In the genomic region with DNA sequence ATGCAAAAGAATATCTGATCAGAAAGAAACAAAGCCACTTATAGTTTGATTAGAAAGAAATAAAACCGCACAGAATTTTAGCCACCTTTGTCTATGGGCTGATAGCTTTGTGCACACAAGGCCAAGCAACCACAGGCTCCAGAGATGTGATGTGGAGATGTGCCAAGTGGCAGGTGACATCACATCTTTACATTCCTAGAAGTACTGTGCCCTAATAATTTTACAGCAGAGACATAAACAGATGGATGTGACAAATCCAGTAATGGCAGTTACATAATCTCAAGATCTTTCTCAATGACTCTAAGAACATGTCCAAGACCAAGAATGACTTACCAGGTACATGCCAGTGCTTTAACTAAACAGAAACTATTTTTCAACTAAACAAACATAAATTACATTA, we compare ENCODE assay signal across 1 cellular context.
TF ChIP-seq lines count a peak whose summit lies in the region.

No MANE protein-coding gene starts in this region.

TF ChIP-seq in IMR-90, 13 proteins besides CTCF, POLR2A, EP300 and RAD21 (continued from another document):
- TF ChIP-seq, protein P1, sequence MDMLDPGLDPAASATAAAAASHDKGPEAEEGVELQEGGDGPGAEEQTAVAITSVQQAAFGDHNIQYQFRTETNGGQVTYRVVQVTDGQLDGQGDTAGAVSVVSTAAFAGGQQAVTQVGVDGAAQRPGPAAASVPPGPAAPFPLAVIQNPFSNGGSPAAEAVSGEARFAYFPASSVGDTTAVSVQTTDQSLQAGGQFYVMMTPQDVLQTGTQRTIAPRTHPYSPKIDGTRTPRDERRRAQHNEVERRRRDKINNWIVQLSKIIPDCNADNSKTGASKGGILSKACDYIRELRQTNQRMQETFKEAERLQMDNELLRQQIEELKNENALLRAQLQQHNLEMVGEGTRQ (IDR thresholded peaks at IDR 0.05; ENCODE audit: low read depth, low read length): no peak
- TF ChIP-seq CEBPB (IDR thresholded peaks at IDR 0.05; ENCODE audit: low read depth, low read length) (no peak), MXI1 (IDR thresholded peaks at IDR 0.05; ENCODE audit: borderline replicate concordance, low read depth, low read length) (no peak), CHD1 (IDR thresholded peaks at IDR 0.05; ENCODE audit: low read depth, low read length) (no peak), FOS (IDR thresholded peaks at IDR 0.05; ENCODE audit: low read depth, low read length) (no peak), BHLHE40 (IDR thresholded peaks at IDR 0.05; ENCODE audit: low read depth, low read length) (no peak), MAZ (IDR thresholded peaks at IDR 0.05; ENCODE audit: borderline replicate concordance, low read depth, low read length) (no peak)
